8 cellular contexts compared by ENCODE assay signal in genomic region chr6:154370545-154370944, GRCh38. TPM values are rescaled to one million over a fixed set of nuclear protein-coding genes. Genes with fewer than 3 reads are reported as not detected.
DNase-seq lines count a peak whose midpoint lies in the region; ATAC-seq and TF ChIP-seq lines count a peak whose summit lies in the region.

No MANE protein-coding gene starts in this region.

- no peaks in the 10 kb centered on the region for H3K4me1 ChIP-seq in GM23338 (ENCODE audit: insufficient read depth)
- H3K4me1 ChIP-seq in colonic mucosa: no peaks in the 10 kb centered on the region

- no peaks in the 10 kb centered on the region for H3K36me3 ChIP-seq in GM23338 (ENCODE audit: insufficient read depth)
- H3K36me3 ChIP-seq in colonic mucosa: no peaks in the 10 kb centered on the region

- H3K27ac Mint-ChIP-seq in activated naive CD4-positive, alpha-beta T cell treated with anti-CD3 and anti-CD28 coated beads, Interleukin-2, amount 10 ng/mL, durations not matched to agents 7 days and 5 days: no peak overlapping the region
- peak overlapping the region in 1 of 2 donors; percentile 6 for H3K27ac Mint-ChIP-seq in activated naive CD4-positive, alpha-beta T cell treated with anti-CD3 and anti-CD28 coated beads, Interleukin-2, amount 50 U/mL, for 72 hours
- no peak overlapping the region for H3K27ac Mint-ChIP-seq in GM23338

- no peak for ATAC-seq in activated naive CD4-positive, alpha-beta T cell treated with anti-CD3 and anti-CD28 coated beads, Interleukin-2, amount 50 U/mL, for 72 hours
- peak; percentile 70 for ATAC-seq in GM23338

- H3K9ac ChIP-seq in colonic mucosa (ENCODE audit: low read depth in 2 of 2, low read length in 2 of 2): no peak overlapping the region

- no peak overlapping the region for H3K4me3 ChIP-seq in GM23338
- no peak overlapping the region for H3K4me3 ChIP-seq in NB4 (ENCODE audit: low read depth, low read length)
- H3K4me3 ChIP-seq in colonic mucosa: no peak overlapping the region

- H3K27me3 ChIP-seq in GM23338 (ENCODE audit: insufficient read depth) (no peaks in the 10 kb centered on the region), colonic mucosa (no peaks in the 10 kb centered on the region)

- no peaks in the 10 kb centered on the region for H3K9me3 ChIP-seq in colonic mucosa

- no peak overlapping the region for H3K27ac ChIP-seq in GM23338 (ENCODE audit: low read depth)
- H3K27ac ChIP-seq in colonic mucosa: no peak overlapping the region

- peak; percentile 32 for DNase-seq in activated naive CD4-positive, alpha-beta T cell treated with anti-CD3 and anti-CD28 coated beads, Interleukin-2, amount 10 ng/mL, durations not matched to agents 7 days and 5 days
- no peak for DNase-seq in activated naive CD4-positive, alpha-beta T cell treated with anti-CD3 and anti-CD28 coated beads, Interleukin-2, amount 50 U/mL, for 72 hours (ENCODE audit: low spot score in 2 of 2)
- peak; percentile 45 for DNase-seq in GM23338 (ENCODE audit: low spot score)
- DNase-seq in NB4 (ENCODE audit: low read depth): peak; percentile 42
- DNase-seq in colonic mucosa: no peak
- peak; percentile 55 for DNase-seq in myocyte (ENCODE audit: low read depth)
- no peak for DNase-seq in KG1 (lab: John Stamatoyannopoulos, UW)
- no peak for DNase-seq in cortex of kidney (lab: John Stamatoyannopoulos, UW)

- CTCF ChIA-PET in activated naive CD4-positive, alpha-beta T cell treated with anti-CD3 and anti-CD28 coated beads, Interleukin-2, amount 10 ng/mL, durations not matched to agents 7 days and 5 days (lab: Charles Lee): interaction anchor here (0.9 to 2.8 kb wide), 9 partner anchors 12 to 223 kb away, joined by 3 to 24 read pairs (median 5); partner anchors contain the start of gene IPCEF1

- peak; percentile 57 to 69 for TF ChIP-seq CTCF in GM23338 (conservative IDR thresholded peaks at IDR 0.05; ENCODE audit: low read depth in 2 of 2)
- TF ChIP-seq CTCF in NB4 (IDR thresholded peaks at IDR 0.05; ENCODE audit: low read depth, low read length): peak; percentile 31
- peak; percentile 25 for TF ChIP-seq CTCF in colonic mucosa (IDR thresholded peaks at IDR 0.05)

- no peaks in the 10 kb centered on the region for H3K9me2 ChIP-seq in GM23338 (ENCODE audit: insufficient read depth)

- no peaks in the 10 kb centered on the region for H3K4me1 Mint-ChIP-seq in activated naive CD4-positive, alpha-beta T cell treated with anti-CD3 and anti-CD28 coated beads, Interleukin-2, amount 10 ng/mL, durations not matched to agents 7 days and 5 days
- no peaks in the 10 kb centered on the region for H3K4me1 Mint-ChIP-seq in GM23338

- H3K4me2 ChIP-seq in GM23338: no peak overlapping the region

- H3K79me2 ChIP-seq in GM23338 (replicated peaks; ENCODE audit: insufficient read depth): no peaks in the 10 kb centered on the region

- H3K36me3 Mint-ChIP-seq in activated naive CD4-positive, alpha-beta T cell treated with anti-CD3 and anti-CD28 coated beads, Interleukin-2, amount 10 ng/mL, durations not matched to agents 7 days and 5 days: no peaks in the 10 kb centered on the region
- no peaks in the 10 kb centered on the region for H3K36me3 Mint-ChIP-seq in activated naive CD4-positive, alpha-beta T cell treated with anti-CD3 and anti-CD28 coated beads, Interleukin-2, amount 50 U/mL, for 72 hours
- H3K36me3 Mint-ChIP-seq in GM23338 (ENCODE audit: low read depth): no peaks in the 10 kb centered on the region

- no peaks in the 10 kb centered on the region for H3K27me3 Mint-ChIP-seq in activated naive CD4-positive, alpha-beta T cell treated with anti-CD3 and anti-CD28 coated beads, Interleukin-2, amount 10 ng/mL, durations not matched to agents 7 days and 5 days
- no peaks in the 10 kb centered on the region for H3K27me3 Mint-ChIP-seq in GM23338 (ENCODE audit: insufficient read depth, low read depth, poor library complexity)

- TF ChIP-seq POLR2A in NB4 (IDR thresholded peaks at IDR 0.05; ENCODE audit: extremely low read depth, insufficient read length): no peak

- intact Hi-C loops in colonic mucosa (cut with DNase I): no loop called here

- H2AFZ ChIP-seq in GM23338: no peak overlapping the region

- no peaks in the 10 kb centered on the region for H3K9me3 Mint-ChIP-seq in activated naive CD4-positive, alpha-beta T cell treated with anti-CD3 and anti-CD28 coated beads, Interleukin-2, amount 10 ng/mL, durations not matched to agents 7 days and 5 days
- no peaks in the 10 kb centered on the region for H3K9me3 Mint-ChIP-seq in activated naive CD4-positive, alpha-beta T cell treated with anti-CD3 and anti-CD28 coated beads, Interleukin-2, amount 50 U/mL, for 72 hours
- H3K9me3 Mint-ChIP-seq in GM23338: no peaks in the 10 kb centered on the region

- no peaks in the 10 kb centered on the region for H4K20me1 ChIP-seq in GM23338 (replicated peaks; ENCODE audit: insufficient read depth)

- H3K4me3 Mint-ChIP-seq in activated naive CD4-positive, alpha-beta T cell treated with anti-CD3 and anti-CD28 coated beads, Interleukin-2, amount 10 ng/mL, durations not matched to agents 7 days and 5 days: no peak overlapping the region
- H3K4me3 Mint-ChIP-seq in GM23338: no peak overlapping the region

- no peaks in the 10 kb centered on the region for H3F3A ChIP-seq in GM23338 (replicated peaks; ENCODE audit: low read depth)

TF ChIP-seq in GM23338, 12 proteins besides CTCF, POLR2A, EP300 and RAD21:
- TF ChIP-seq REST (IDR thresholded peaks at IDR 0.05; ENCODE audit: unreplicated experiment): no peak

RNA-seq across cellular contexts. Expression of gene IPCEF1, which starts 13.9 kb away (rescaled TPM):
- total RNA-seq in activated naive CD4-positive, alpha-beta T cell treated with anti-CD3 and anti-CD28 coated beads, Interleukin-2, amount 50 U/mL, for 72 hours: 10 to 100 TPM in 1 of 2 donors, 1 to 10 TPM in 1; 8.8 to 19.1 TPM
- total RNA-seq in GM23338 (2014; rRNA removed; shearing (Covaris generic)): 0.27 and 1.8 TPM in 2 replicates
- 0.15 and 0.37 TPM in 2 replicates for polyA plus RNA-seq in GM23338 (2016; fragmentation: Nextera tagmentation; extraction: Ambion mirVana)
- 1 to 10 TPM in 1 of 2 donors, under 1 TPM in 1; 0.90 to 1.2 TPM for total RNA-seq in colonic mucosa
- not detected in 2 replicates for total RNA-seq in myocyte
- polyA plus RNA-seq in myocyte (2012): not detected

Comparison
In these comparisons a context has a peak if more than half of its experiments do, and no peak if none do; other contexts are left out.
1. DNase-seq: peak in activated naive CD4-positive, alpha-beta T cell treated with anti-CD3 and anti-CD28 coated beads, Interleukin-2, amount 10 ng/mL, durations not matched to agents 7 days and 5 days (single experiment), GM23338 (single experiment), NB4 (single experiment) and myocyte (single experiment); none in activated naive CD4-positive, alpha-beta T cell treated with anti-CD3 and anti-CD28 coated beads, Interleukin-2, amount 50 U/mL, for 72 hours (0 of 2), colonic mucosa (single experiment), KG1 (single experiment) and cortex of kidney (single experiment).
2. Peak in every context shown above with its lines, with median percentiles within 50 percentile points of each other: CTCF ChIP-seq.